ENCODE assay signal across 24 cellular contexts in genomic region chr15:89377042-89377841, GRCh38. TPM values are rescaled to one million over a fixed set of nuclear protein-coding genes. Genes with fewer than 3 reads are reported as not detected.
DNase-seq lines count a peak whose midpoint lies in the region; ATAC-seq and TF ChIP-seq lines count a peak whose summit lies in the region.
"Had no signal": no experiment of that assay in that cellular context is flagged by ENCODE, and none has a peak within 500 bp of the region (broad histone marks: within the 10 kb centered on the region; RNA-seq: fewer than 3 reads in every experiment).

No MANE protein-coding gene starts in this region.

- H3K27me3 ChIP-seq in endodermal cell (ENCODE audit: control insufficient read depth, insufficient read depth, low read length, poor library complexity, severe bottlenecking): peaks cover 100% of the 10 kb centered on the region
- H3K27me3 ChIP-seq in spleen (replicated peaks in 1 of 7): peaks cover 9 to 100% (median 91%) of the 10 kb centered on the region in 7 donors

- H3K27ac ChIP-seq in endodermal cell (ENCODE audit: low read depth, low read length) (no peak overlapping the region), spleen (no peak overlapping the region)
- H3K27ac ChIP-seq: adrenal gland, foreskin keratinocyte, GM23248, parathyroid adenoma, right lobe of liver, thoracic aorta had no signal

- no peak for TF ChIP-seq POLR2A in spleen (IDR thresholded peaks at IDR 0.05)

- no peaks in the 10 kb centered on the region for H3K9me3 ChIP-seq in endodermal cell (ENCODE audit: control insufficient read depth, low read length)
- no peaks in the 10 kb centered on the region for H3K9me3 ChIP-seq in spleen
- H3K9me3 ChIP-seq: adrenal gland, right lobe of liver, thoracic aorta had no signal

- POLR2A ChIA-PET in activated naive CD8-positive, alpha-beta T cell treated with anti-CD3 and anti-CD28 coated beads, Interleukin-2, amount 10 ng/mL, durations not matched to agents 7 days and 5 days (lab: Charles Lee): no interaction called here
- POLR2A ChIA-PET in T-cell (lab: Charles Lee): no interaction called here

- H3K27me3 Mint-ChIP-seq in activated naive CD8-positive, alpha-beta T cell treated with anti-CD3 and anti-CD28 coated beads, Interleukin-2, amount 10 ng/mL, durations not matched to agents 7 days and 5 days: peaks cover 78% of the 10 kb centered on the region
- peaks cover 74% of the 10 kb centered on the region for H3K27me3 Mint-ChIP-seq in activated naive CD8-positive, alpha-beta T cell treated with anti-CD3 and anti-CD28 coated beads, Interleukin-2, amount 50 U/mL, for 24 hours
- H3K27me3 Mint-ChIP-seq in T-cell (peaks cover 59 to 86% of the 10 kb centered on the region in 2 donors), endodermal cell (ENCODE audit: insufficient read depth) (peaks cover 100% of the 10 kb centered on the region)

- 61 to 78% methylated on average over 29 to 31 of the region's 31 CpGs for WGBS in endodermal cell (ENCODE audit: insufficient coverage in 1 of 2, insufficient read length in 1 of 2), 2 experiments
- 13 to 23% (median 20%) methylated on average over 15 to 31 of the region's 31 CpGs for WGBS in spleen, 5 donors

- TF ChIP-seq CTCF in endodermal cell (conservative IDR thresholded peaks at IDR 0.05): no peak
- no peak for TF ChIP-seq CTCF in spleen (IDR thresholded peaks at IDR 0.05 in 8 of 11, conservative IDR thresholded peaks at IDR 0.05 in 3 of 11)

- no peaks in the 10 kb centered on the region for H3K9me3 Mint-ChIP-seq in activated naive CD8-positive, alpha-beta T cell treated with anti-CD3 and anti-CD28 coated beads, Interleukin-2, amount 10 ng/mL, durations not matched to agents 7 days and 5 days
- H3K9me3 Mint-ChIP-seq in activated naive CD8-positive, alpha-beta T cell treated with anti-CD3 and anti-CD28 coated beads, Interleukin-2, amount 50 U/mL, for 24 hours: no peaks in the 10 kb centered on the region
- H3K9me3 Mint-ChIP-seq in T-cell (no peaks in the 10 kb centered on the region), endodermal cell (no peaks in the 10 kb centered on the region)
- H3K9me3 Mint-ChIP-seq: activated T-helper 17 cell treated with anti-CD3 and anti-CD28 coated beads, Interleukin-2, amount 50 U/mL, for 72 hours had no signal

- no peak for DNase-seq in activated naive CD8-positive, alpha-beta T cell treated with anti-CD3 and anti-CD28 coated beads, Interleukin-2, amount 10 ng/mL, durations not matched to agents 7 days and 5 days
- no peak for DNase-seq in activated naive CD8-positive, alpha-beta T cell treated with anti-CD3 and anti-CD28 coated beads, Interleukin-2, amount 50 U/mL, for 24 hours
- DNase-seq in T-cell (no peak), endodermal cell (peak; percentile 60), spleen (peak; percentile 50)
- DNase-seq: ACHN; activated CD4-positive, alpha-beta T cell treated with anti-CD3 and anti-CD28 coated beads for 1 hour; adrenal gland; foreskin keratinocyte; Karpas-422; NCI-H2029; NCI-H345; right lobe of liver; stimulated activated CD4-positive, alpha-beta T cell treated with anti-CD3 and anti-CD28 coated beads, Interleukin-15, amount 100 ng/mL, for 24 hours; T-helper 9 cell had no signal

- H3K36me3 Mint-ChIP-seq in activated naive CD8-positive, alpha-beta T cell treated with anti-CD3 and anti-CD28 coated beads, Interleukin-2, amount 10 ng/mL, durations not matched to agents 7 days and 5 days: peaks cover under 1% of the 10 kb centered on the region
- no peaks in the 10 kb centered on the region for H3K36me3 Mint-ChIP-seq in activated naive CD8-positive, alpha-beta T cell treated with anti-CD3 and anti-CD28 coated beads, Interleukin-2, amount 50 U/mL, for 24 hours (ENCODE audit: low read depth)
- H3K36me3 Mint-ChIP-seq in T-cell (no peaks in the 10 kb centered on the region), endodermal cell (ENCODE audit: low read depth) (no peaks in the 10 kb centered on the region)

- H3K4me3 ChIP-seq in endodermal cell (ENCODE audit: low read length): no peak overlapping the region
- H3K4me3 ChIP-seq in spleen: peak overlapping the region in 4 of 8 donors; percentile 35 to 70 (median 40)
- H3K4me3 ChIP-seq: adrenal gland, GM23248, right lobe of liver, SK-N-MC, thoracic aorta had no signal

- H3K4me3 Mint-ChIP-seq in activated naive CD8-positive, alpha-beta T cell treated with anti-CD3 and anti-CD28 coated beads, Interleukin-2, amount 10 ng/mL, durations not matched to agents 7 days and 5 days: peak overlapping the region; percentile 66
- no peak overlapping the region for H3K4me3 Mint-ChIP-seq in activated naive CD8-positive, alpha-beta T cell treated with anti-CD3 and anti-CD28 coated beads, Interleukin-2, amount 50 U/mL, for 24 hours
- H3K4me3 Mint-ChIP-seq in T-cell (peak overlapping the region; percentile 62 to 78 (median 77)), endodermal cell (no peak overlapping the region)

- H3K27ac Mint-ChIP-seq in activated naive CD8-positive, alpha-beta T cell treated with anti-CD3 and anti-CD28 coated beads, Interleukin-2, amount 10 ng/mL, durations not matched to agents 7 days and 5 days: no peak overlapping the region
- H3K27ac Mint-ChIP-seq in activated naive CD8-positive, alpha-beta T cell treated with anti-CD3 and anti-CD28 coated beads, Interleukin-2, amount 50 U/mL, for 24 hours: no peak overlapping the region
- H3K27ac Mint-ChIP-seq in T-cell (peak overlapping the region in 1 of 2 donors; percentile 39), endodermal cell (no peak overlapping the region)
- H3K27ac Mint-ChIP-seq: activated T-helper 17 cell treated with anti-CD3 and anti-CD28 coated beads, Interleukin-2, amount 50 U/mL, for 72 hours; CD14-positive monocyte had no signal

- H3K36me3 ChIP-seq in endodermal cell (ENCODE audit: control insufficient read depth, insufficient read depth, low read length) (no peaks in the 10 kb centered on the region), spleen (no peaks in the 10 kb centered on the region)
- H3K36me3 ChIP-seq: adrenal gland, right lobe of liver, thoracic aorta had no signal

- no peak for ATAC-seq in activated naive CD8-positive, alpha-beta T cell treated with anti-CD3 and anti-CD28 coated beads, Interleukin-2, amount 10 ng/mL, durations not matched to agents 7 days and 5 days (ENCODE audit: low read depth)
- ATAC-seq in activated naive CD8-positive, alpha-beta T cell treated with anti-CD3 and anti-CD28 coated beads, Interleukin-2, amount 50 U/mL, for 24 hours: no peak
- no peak for ATAC-seq in T-cell (replicated peaks in 1 of 4)
- no peak for ATAC-seq in HG03521 (IDR thresholded peaks at IDR 0.05; ENCODE audit: unreplicated experiment)
- no peak for ATAC-seq in GM18502 (IDR thresholded peaks at IDR 0.05; ENCODE audit: poor library complexity, unreplicated experiment)
- no peak for ATAC-seq in HG02759 (IDR thresholded peaks at IDR 0.05; ENCODE audit: unreplicated experiment)
- ATAC-seq: activated T-helper 17 cell treated with anti-CD3 and anti-CD28 coated beads, Interleukin-2, amount 50 U/mL, for 72 hours had no signal

- intact Hi-C loops in spleen (cut with DNase I; ENCODE audit: low total_unique reads): no loop called here

- no peaks in the 10 kb centered on the region for H3K4me1 Mint-ChIP-seq in activated naive CD8-positive, alpha-beta T cell treated with anti-CD3 and anti-CD28 coated beads, Interleukin-2, amount 10 ng/mL, durations not matched to agents 7 days and 5 days
- H3K4me1 Mint-ChIP-seq in activated naive CD8-positive, alpha-beta T cell treated with anti-CD3 and anti-CD28 coated beads, Interleukin-2, amount 50 U/mL, for 24 hours: peaks cover 3% of the 10 kb centered on the region
- H3K4me1 Mint-ChIP-seq in T-cell (peaks cover 0 to 10% (median 8%) of the 10 kb centered on the region in 3 donors), endodermal cell (peaks cover 3% of the 10 kb centered on the region)
- H3K4me1 Mint-ChIP-seq: activated T-helper 17 cell treated with anti-CD3 and anti-CD28 coated beads, Interleukin-2, amount 50 U/mL, for 72 hours had no signal

- H3K4me1 ChIP-seq in endodermal cell (ENCODE audit: control insufficient read depth, insufficient read depth, low read length) (no peaks in the 10 kb centered on the region), spleen (peaks cover 8 to 28% (median 22%) of the 10 kb centered on the region in 6 donors)
- H3K4me1 ChIP-seq: adrenal gland, parathyroid adenoma had no signal

- no peak overlapping the region for H3K9ac ChIP-seq in endodermal cell (ENCODE audit: extremely low read depth, low read length, poor library complexity, severe bottlenecking)
- H3K9ac ChIP-seq: GM23248, parathyroid adenoma had no signal

- CTCF ChIA-PET in T-cell (lab: Charles Lee): no interaction called here

RNA-seq across cellular contexts. Expression of gene POLG, which starts 42.6 kb away (rescaled TPM):
- 100 to 1,000 TPM; 138 to 139 TPM for total RNA-seq in activated naive CD8-positive, alpha-beta T cell treated with anti-CD3 and anti-CD28 coated beads, Interleukin-2, amount 10 ng/mL, durations not matched to agents 7 days and 5 days
- total RNA-seq in T-cell (100 to 1,000 TPM; 136 to 171 (median 165) TPM), endodermal cell (10 to 100 TPM; 55.3 to 60.2 TPM), spleen (100 to 1,000 TPM in 1 of 7 donors, 10 to 100 TPM in 6; 63.3 to 105 (median 74.0) TPM)
- 39.6 TPM for polyA plus RNA-seq in endodermal cell (2013, experiment 1 of 2)
- polyA plus RNA-seq in endodermal cell (2013, experiment 2 of 2): 40.7 TPM
- 10 to 100 TPM; 38.3 to 57.7 (median 54.9) TPM for polyA plus RNA-seq in spleen

Comparison
In these comparisons a context has a peak if more than half of its experiments do, and no peak if none do; other contexts are left out.
1. H3K4me3 Mint-ChIP-seq: peak in activated naive CD8-positive, alpha-beta T cell treated with anti-CD3 and anti-CD28 coated beads, Interleukin-2, amount 10 ng/mL, durations not matched to agents 7 days and 5 days (single experiment) and T-cell (3 of 3); none in activated naive CD8-positive, alpha-beta T cell treated with anti-CD3 and anti-CD28 coated beads, Interleukin-2, amount 50 U/mL, for 24 hours (single experiment) and endodermal cell (single experiment).
2. DNase-seq: peak in endodermal cell (single experiment) and spleen (single experiment); none in activated naive CD8-positive, alpha-beta T cell treated with anti-CD3 and anti-CD28 coated beads, Interleukin-2, amount 10 ng/mL, durations not matched to agents 7 days and 5 days (single experiment), activated naive CD8-positive, alpha-beta T cell treated with anti-CD3 and anti-CD28 coated beads, Interleukin-2, amount 50 U/mL, for 24 hours (single experiment) and T-cell (0 of 34).